25 cellular contexts compared by ENCODE assay signal in the genomic region with DNA sequence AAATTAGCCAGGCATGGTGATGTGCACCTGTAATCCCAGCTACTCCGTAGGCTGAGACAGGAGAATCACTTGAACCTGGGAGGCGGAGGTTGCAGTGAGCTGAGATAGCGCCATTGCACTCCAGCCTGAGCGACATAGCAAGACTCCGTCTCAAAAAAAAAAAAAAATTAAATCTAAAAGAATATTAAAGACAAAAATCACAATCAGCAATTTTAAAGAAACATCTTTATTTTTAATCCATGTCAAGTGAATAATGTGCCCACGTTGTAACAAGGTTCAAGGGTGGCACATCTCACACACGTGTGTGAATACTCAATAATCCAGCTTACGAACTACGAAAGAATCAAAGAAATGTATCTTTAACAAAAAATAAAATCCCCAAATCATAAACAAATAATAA. TPM values are rescaled to one million over a fixed set of nuclear protein-coding genes. Genes with fewer than 3 reads are reported as not detected.
A peak's percentile ranks its signal among the peaks of the same experiment; 100 is the strongest.
DNase-seq lines count a peak whose midpoint lies in the region.
"Had no signal": no experiment of that assay in that cellular context is flagged by ENCODE, and none has a peak within 500 bp of the region (broad histone marks: within the 10 kb centered on the region; RNA-seq: fewer than 3 reads in every experiment).

No MANE protein-coding gene starts in this region.

- H3K4me1 Mint-ChIP-seq in activated naive CD4-positive, alpha-beta T cell treated with anti-CD3 and anti-CD28 coated beads, Interleukin-2, amount 50 U/mL, for 24 hours: peaks cover 33% of the 10 kb centered on the region
- H3K4me1 Mint-ChIP-seq in activated naive CD8-positive, alpha-beta T cell treated with anti-CD3 and anti-CD28 coated beads for 36 hours: peaks cover 26% of the 10 kb centered on the region
- H3K4me1 Mint-ChIP-seq: neural crest cell had no signal

- H3K27me3 Mint-ChIP-seq in activated naive CD4-positive, alpha-beta T cell treated with anti-CD3 and anti-CD28 coated beads, Interleukin-2, amount 50 U/mL, for 24 hours: no peaks in the 10 kb centered on the region
- H3K27me3 Mint-ChIP-seq in activated naive CD8-positive, alpha-beta T cell treated with anti-CD3 and anti-CD28 coated beads for 36 hours: no peaks in the 10 kb centered on the region
- H3K27me3 Mint-ChIP-seq: IgD-negative memory B cell had no signal

- peaks cover 46% of the 10 kb centered on the region for H3K36me3 ChIP-seq in KOPT-K1 (ENCODE audit: insufficient read depth, low read length)

- peak overlapping the region; percentile 77 for H3K4me3 Mint-ChIP-seq in activated naive CD4-positive, alpha-beta T cell treated with anti-CD3 and anti-CD28 coated beads, Interleukin-2, amount 50 U/mL, for 24 hours
- peak overlapping the region; percentile 66 for H3K4me3 Mint-ChIP-seq in activated naive CD8-positive, alpha-beta T cell treated with anti-CD3 and anti-CD28 coated beads for 36 hours
- H3K4me3 Mint-ChIP-seq: neural crest cell had no signal

- H3K9me3 ChIP-seq in KOPT-K1 (ENCODE audit: insufficient read depth, low read length, poor library complexity, severe bottlenecking): no peaks in the 10 kb centered on the region
- H3K9me3 ChIP-seq: lower lobe of right lung, right atrium auricular region, thoracic aorta had no signal

- H3K27ac ChIP-seq in KOPT-K1 (ENCODE audit: low read depth, low read length, poor library complexity, severe bottlenecking): peak overlapping the region; percentile 89
- H3K27ac ChIP-seq: dorsolateral prefrontal cortex, epithelial cell of prostate, lower lobe of right lung, parathyroid adenoma, right atrium auricular region, thoracic aorta had no signal

- H3K27ac Mint-ChIP-seq in activated naive CD4-positive, alpha-beta T cell treated with anti-CD3 and anti-CD28 coated beads, Interleukin-2, amount 50 U/mL, for 24 hours: peak overlapping the region; percentile 94
- peak overlapping the region; percentile 90 for H3K27ac Mint-ChIP-seq in activated naive CD8-positive, alpha-beta T cell treated with anti-CD3 and anti-CD28 coated beads for 36 hours

- no peak for DNase-seq in activated naive CD4-positive, alpha-beta T cell (lab: John Stamatoyannopoulos, UW)
- DNase-seq in activated naive CD8-positive, alpha-beta T cell treated with anti-CD3 and anti-CD28 coated beads for 36 hours: no peak
- no peak for DNase-seq in SIG-M5 (lab: John Stamatoyannopoulos, UW)
- no peak for DNase-seq in SHP77 treated with DMSO at 0.1 percent for 48 hours (lab: John Stamatoyannopoulos, UW)
- no peak for DNase-seq in NCI-H2171 treated with DMSO at 0.1 percent for 48 hours (lab: John Stamatoyannopoulos, UW)
- DNase-seq: activated CD4-positive, CD25-positive, alpha-beta regulatory T cell; cerebellar nuclear complex; COR-L47; DMS79; dorsolateral prefrontal cortex; GOT3; kidney; lower lobe of right lung; NCI-H1105; NCI-H2029 treated with DMSO at 0.1 percent for 48 hours; NCI-H82 had no signal

- peaks cover 6% of the 10 kb centered on the region for H3K36me3 Mint-ChIP-seq in activated naive CD4-positive, alpha-beta T cell treated with anti-CD3 and anti-CD28 coated beads, Interleukin-2, amount 50 U/mL, for 24 hours
- peaks cover 27% of the 10 kb centered on the region for H3K36me3 Mint-ChIP-seq in activated naive CD8-positive, alpha-beta T cell treated with anti-CD3 and anti-CD28 coated beads for 36 hours

- H3K9me3 Mint-ChIP-seq in activated naive CD4-positive, alpha-beta T cell treated with anti-CD3 and anti-CD28 coated beads, Interleukin-2, amount 50 U/mL, for 24 hours: no peaks in the 10 kb centered on the region
- no peaks in the 10 kb centered on the region for H3K9me3 Mint-ChIP-seq in activated naive CD8-positive, alpha-beta T cell treated with anti-CD3 and anti-CD28 coated beads for 36 hours
- H3K9me3 Mint-ChIP-seq: IgD-negative memory B cell, neural crest cell had no signal

RNA-seq across cellular contexts. Expression of a gene that starts 23.0 kb away (rescaled TPM):
- total RNA-seq in activated naive CD8-positive, alpha-beta T cell treated with anti-CD3 and anti-CD28 coated beads for 36 hours: 10 to 100 TPM; 26.2 to 27.2 TPM

RNA-seq across cellular contexts. Expression of a gene that starts 28.5 kb away (rescaled TPM):
- 1 to 10 TPM; 6.8 to 7.6 TPM for total RNA-seq in activated naive CD8-positive, alpha-beta T cell treated with anti-CD3 and anti-CD28 coated beads for 36 hours
- total RNA-seq: M059J, neural crest cell, right atrium auricular region, thoracic aorta had no signal
